12 cellular contexts compared by ENCODE assay signal in genomic region chr4:105107105-105107856, GRCh38.
"Had no signal": no experiment of that assay in that cellular context is flagged by ENCODE, and none has a peak within 500 bp of the region (broad histone marks: within the 10 kb centered on the region; RNA-seq: fewer than 3 reads in every experiment).

No MANE protein-coding gene starts in this region.

- H3K9me3 Mint-ChIP-seq: activated CD8-positive, alpha-beta T cell treated with anti-CD3 and anti-CD28 coated beads for 36 hours had no signal

- ATAC-seq: activated CD8-positive, alpha-beta T cell treated with anti-CD3 and anti-CD28 coated beads for 36 hours; foreskin keratinocyte had no signal

- DNase-seq: activated CD4-positive, alpha-beta T cell treated with anti-CD3 and anti-CD28 coated beads for 4 hours; activated CD8-positive, alpha-beta memory T cell treated with anti-CD3 and anti-CD28 coated beads, Interleukin-2, amount 50 U/mL, for 48 hours; activated CD8-positive, alpha-beta T cell treated with anti-CD3 and anti-CD28 coated beads for 36 hours; foreskin keratinocyte; heart right ventricle; retina; small intestine; SW 1271 had no signal

- H3K27ac Mint-ChIP-seq: activated CD8-positive, alpha-beta T cell treated with anti-CD3 and anti-CD28 coated beads for 36 hours had no signal

- H3K36me3 ChIP-seq: ascending aorta, heart right ventricle, tibial nerve had no signal

- H3K4me1 ChIP-seq: ascending aorta, foreskin keratinocyte, parathyroid adenoma had no signal

- H3K9me3 ChIP-seq: ascending aorta, heart right ventricle, tibial nerve had no signal

- H3K27ac ChIP-seq: ascending aorta, foreskin keratinocyte, parathyroid adenoma, VCaP had no signal

- H3K27me3 ChIP-seq: ascending aorta, foreskin keratinocyte, heart right ventricle, tibial nerve had no signal

- H3K4me3 ChIP-seq: ascending aorta, heart right ventricle, tibial nerve had no signal
